In genomic region chr18:37389684-37390368, GRCh38 we compare ENCODE assay signal across 28 cellular contexts.
"Had no signal": no experiment of that assay in that cellular context is flagged by ENCODE, and none has a peak within 500 bp of the region (broad histone marks: within the 10 kb centered on the region; RNA-seq: fewer than 3 reads in every experiment).

No MANE protein-coding gene starts in this region.

- H3K27ac Mint-ChIP-seq: dendritic cell treated with granulocyte-macrophage colony-stimulating factor and Interleukin-4, amounts not matched to agents 40 ng/mL and 50 ng/mL, for 4 days; endodermal cell; naive thymus-derived CD4-positive, alpha-beta T cell; nephron; neural progenitor cell; stimulated activated naive CD8-positive, alpha-beta T cell treated with anti-CD3 and anti-CD28 coated beads, Interleukin-15, amount 100 ng/mL, for 72 hours had no signal

- H3K4me1 ChIP-seq: colonic mucosa, pancreas, right lobe of liver had no signal

- H3K36me3 Mint-ChIP-seq: naive thymus-derived CD4-positive, alpha-beta T cell; neural progenitor cell had no signal

- ATAC-seq: esophagus mucosa; gastrocnemius medialis; left cardiac atrium; left lung; naive thymus-derived CD4-positive, alpha-beta T cell; pancreas; right lobe of liver; stimulated activated naive CD8-positive, alpha-beta T cell treated with anti-CD3 and anti-CD28 coated beads, Interleukin-15, amount 100 ng/mL, for 72 hours had no signal

- H2AFZ ChIP-seq: hepatocyte, neural progenitor cell had no signal

- H3K9me3 Mint-ChIP-seq: dendritic cell treated with granulocyte-macrophage colony-stimulating factor and Interleukin-4, amounts not matched to agents 40 ng/mL and 50 ng/mL, for 4 days; stimulated activated naive CD8-positive, alpha-beta T cell treated with anti-CD3 and anti-CD28 coated beads, Interleukin-15, amount 100 ng/mL, for 72 hours had no signal

- H3K4me3 ChIP-seq: colonic mucosa, gastrocnemius medialis, hepatocyte, left lung, neural progenitor cell, pancreas, right lobe of liver, suprapubic skin, thyroid gland, vagina had no signal

- H3K36me3 ChIP-seq: colonic mucosa, gastrocnemius medialis, left lung, neural progenitor cell, pancreas, right lobe of liver, suprapubic skin, thyroid gland, vagina had no signal

- H3K9me3 ChIP-seq: colonic mucosa, gastrocnemius medialis, pancreas, right lobe of liver, suprapubic skin, thyroid gland had no signal

- H3K4me3 Mint-ChIP-seq: dendritic cell treated with granulocyte-macrophage colony-stimulating factor and Interleukin-4, amounts not matched to agents 40 ng/mL and 50 ng/mL, for 4 days; endodermal cell; naive thymus-derived CD4-positive, alpha-beta T cell; nephron; neural progenitor cell; stimulated activated naive CD8-positive, alpha-beta T cell treated with anti-CD3 and anti-CD28 coated beads, Interleukin-15, amount 100 ng/mL, for 72 hours had no signal

- H3K9ac ChIP-seq: neural progenitor cell had no signal

- DNase-seq: colonic mucosa; effector CD8-positive, alpha-beta T cell; endodermal cell; foreskin fibroblast; gastrocnemius medialis; left cardiac atrium; left lung; mesendoderm; midbrain; naive thymus-derived CD4-positive, alpha-beta T cell; pancreas; right lobe of liver; small intestine; stimulated activated CD4-positive, alpha-beta T cell treated with anti-CD3 and anti-CD28 coated beads, Interleukin-1b, Interleukin-23, amount 100 ng/mL, for 48 hours; stimulated activated CD4-positive, alpha-beta T cell treated with anti-CD3 and anti-CD28 coated beads, Interleukin-4, amount 100 ng/mL, for 1 hour; stimulated activated CD8-positive, alpha-beta memory T cell treated with anti-CD3 and anti-CD28 coated beads, Interleukin-4, amount 100 ng/mL, for 48 hours; stimulated activated naive CD4-positive, alpha-beta T cell; stimulated activated naive CD8-positive, alpha-beta T cell treated with anti-CD3 and anti-CD28 coated beads, Interleukin-15, amount 100 ng/mL, for 72 hours; thyroid gland; trophoblast cell had no signal

- H3K27ac ChIP-seq: colonic mucosa, epithelial cell of prostate, gastrocnemius medialis, hepatocyte, left lung, neural progenitor cell, pancreas, right lobe of liver, suprapubic skin, thyroid gland, vagina had no signal

- H3K4me2 ChIP-seq: hepatocyte, neural progenitor cell had no signal

- H3K27me3 ChIP-seq: pancreas, right lobe of liver, thyroid gland, vagina had no signal
